17 cellular contexts compared by ENCODE assay signal in the genomic region with DNA sequence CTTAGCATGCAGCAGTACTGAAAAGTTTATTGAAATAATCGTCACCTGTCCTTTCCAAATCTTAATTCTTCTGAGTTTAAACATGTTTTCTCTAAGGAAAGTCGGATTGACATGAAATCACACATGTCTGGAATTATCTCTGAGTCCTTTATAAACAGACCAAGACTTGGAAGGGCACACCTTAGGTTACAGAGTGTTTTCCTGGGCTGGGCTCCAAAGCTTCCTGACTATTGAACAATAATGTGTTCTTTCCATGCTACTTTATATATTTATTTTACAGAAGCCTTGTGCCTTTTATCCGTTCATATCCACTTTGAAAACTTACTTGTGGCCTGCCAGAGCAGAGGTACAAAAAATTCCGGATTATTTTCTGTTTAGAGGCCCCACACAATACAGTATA. TPM values are rescaled to one million over a fixed set of nuclear protein-coding genes. Genes with fewer than 3 reads are reported as not detected.
DNase-seq lines count a peak whose midpoint lies in the region; FAIRE-seq and TF ChIP-seq lines count a peak whose summit lies in the region.
"Had no signal": no experiment of that assay in that cellular context is flagged by ENCODE, and none has a peak within 500 bp of the region (broad histone marks: within the 10 kb centered on the region; RNA-seq: fewer than 3 reads in every experiment).

No MANE protein-coding gene starts in this region.

- intact Hi-C loops in esophagus squamous epithelium (cut with DNase I) = no loop called here
- intact Hi-C loops in thyroid gland (cut with DNase I) = no loop called here

- no peaks in the 10 kb centered on the region for H3K9me3 Mint-ChIP-seq in mesothelial cell of epicardium
- H3K9me3 Mint-ChIP-seq: activated naive CD8-positive, alpha-beta T cell treated with anti-CD3 and anti-CD28 coated beads for 36 hours; T-helper 2 cell treated with Interferon-gamma antibody and Interleukin-4, amounts not matched to agents 5 μg/mL and 100 μg/mL, for 36 hours had no signal

- H3K4me3 ChIP-seq in esophagus squamous epithelium (no peak overlapping the region), thyroid gland (replicated peaks in 1 of 3) (no peak overlapping the region)
- H3K4me3 ChIP-seq: tibial nerve had no signal

- DNase-seq in LoVo (ENCODE audit: low spot score) = peak; percentile 31
- DNase-seq in esophagus squamous epithelium (lab: John Stamatoyannopoulos, UW) = no peak
- no peak for DNase-seq in mesothelial cell of epicardium (ENCODE audit: low spot score in 2 of 2, unreplicated experiment in 2 of 2)
- peak; percentile 15 to 30 for DNase-seq in thyroid gland
- DNase-seq in activated T-cell treated with anti-CD3 and anti-CD28 coated beads, Interleukin-2, amount 50 U/mL, for 48 hours = no peak
- no peak for DNase-seq in GM19239 (ENCODE audit: insufficient read length, low spot score)
- no peak for DNase-seq in GM19240 (ENCODE audit: insufficient read length, low spot score)
- DNase-seq: activated naive CD8-positive, alpha-beta T cell treated with anti-CD3 and anti-CD28 coated beads for 36 hours; C1 segment of cervical spinal cord; caudate nucleus; DMS79 treated with DMSO at 0.1 percent for 48 hours; foreskin melanocyte; NCI-H2171; posterior cingulate gyrus had no signal

- H3K9me3 ChIP-seq in esophagus squamous epithelium (no peaks in the 10 kb centered on the region), thyroid gland (no peaks in the 10 kb centered on the region)
- H3K9me3 ChIP-seq: tibial nerve had no signal

- peaks cover 18 to 94% (median 32%) of the 10 kb centered on the region in 3 donors for H3K4me1 ChIP-seq in esophagus squamous epithelium
- peaks cover 26 to 50% of the 10 kb centered on the region in 2 donors for H3K4me1 ChIP-seq in thyroid gland

- H3K36me3 Mint-ChIP-seq in mesothelial cell of epicardium = no peaks in the 10 kb centered on the region

- H3K36me3 ChIP-seq in esophagus squamous epithelium (no peaks in the 10 kb centered on the region), thyroid gland (no peaks in the 10 kb centered on the region)
- H3K36me3 ChIP-seq: tibial nerve had no signal

- WGBS in esophagus squamous epithelium, 2 donors = 23 to 37% methylated on average over 4 of the region's 4 CpGs
- WGBS in thyroid gland, 2 donors = 43 to 51% methylated on average over 4 of the region's 4 CpGs

- H3K27me3 ChIP-seq in esophagus squamous epithelium (no peaks in the 10 kb centered on the region), thyroid gland (no peaks in the 10 kb centered on the region)
- H3K27me3 ChIP-seq: tibial nerve had no signal

- FAIRE-seq in GM19239 (lab: Jason Lieb, UNC) = no peak
- FAIRE-seq: H54 had no signal

- H3K27ac ChIP-seq in esophagus squamous epithelium = peak overlapping the region in 3 of 4 donors; percentile 17 to 47 (median 31)
- H3K27ac ChIP-seq in thyroid gland = peak overlapping the region in 1 of 3 donors; percentile 43

- no peaks in the 10 kb centered on the region for H3K27me3 Mint-ChIP-seq in mesothelial cell of epicardium (ENCODE audit: low read depth)
- H3K27me3 Mint-ChIP-seq: activated naive CD8-positive, alpha-beta T cell treated with anti-CD3 and anti-CD28 coated beads for 36 hours had no signal

- H3K4me3 Mint-ChIP-seq in mesothelial cell of epicardium = no peak overlapping the region
- H3K4me3 Mint-ChIP-seq: activated naive CD8-positive, alpha-beta T cell treated with anti-CD3 and anti-CD28 coated beads for 36 hours; T-helper 2 cell treated with Interferon-gamma antibody and Interleukin-4, amounts not matched to agents 5 μg/mL and 100 μg/mL, for 36 hours had no signal

- no peak for TF ChIP-seq POLR2A in esophagus squamous epithelium (IDR thresholded peaks at IDR 0.05)
- no peak for TF ChIP-seq POLR2A in thyroid gland (IDR thresholded peaks at IDR 0.05)

- H3K27ac Mint-ChIP-seq in mesothelial cell of epicardium = peak overlapping the region; percentile 87
- H3K27ac Mint-ChIP-seq: activated naive CD8-positive, alpha-beta T cell treated with anti-CD3 and anti-CD28 coated beads for 36 hours; T-helper 2 cell treated with Interferon-gamma antibody and Interleukin-4, amounts not matched to agents 5 μg/mL and 100 μg/mL, for 36 hours had no signal

- peaks cover 85% of the 10 kb centered on the region for H3K4me1 Mint-ChIP-seq in mesothelial cell of epicardium

- no peak for TF ChIP-seq CTCF in esophagus squamous epithelium (IDR thresholded peaks at IDR 0.05)
- TF ChIP-seq CTCF in mesothelial cell of epicardium (IDR thresholded peaks at IDR 0.05; ENCODE audit: unreplicated experiment) = no peak
- TF ChIP-seq CTCF in thyroid gland (IDR thresholded peaks at IDR 0.05) = no peak

RNA-seq across cellular contexts. Expression of a gene that starts 52.1 kb away (rescaled TPM):
- total RNA-seq in esophagus squamous epithelium (10 to 100 TPM in 1 of 4 donors, 1 to 10 TPM in 3; 5.0 to 20.4 (median 7.4) TPM), mesothelial cell of epicardium (29.4 to 29.6 TPM (median 29.6 TPM) in 3 replicates), thyroid gland (10 to 100 TPM; 13.5 to 19.3 (median 15.9) TPM)

Comparison
In these comparisons a context has a peak if more than half of its experiments do, and no peak if none do; other contexts are left out.
1. DNase-seq: peak in LoVo (single experiment) and thyroid gland (2 of 2); none in esophagus squamous epithelium (single experiment), mesothelial cell of epicardium (0 of 2), activated T-cell treated with anti-CD3 and anti-CD28 coated beads, Interleukin-2, amount 50 U/mL, for 48 hours (0 of 2), GM19239 (single experiment) and GM19240 (single experiment).